ENCODE assay signal across 28 cellular contexts in genomic region chr7:123687161-123687560, GRCh38. TPM values are rescaled to one million over a fixed set of nuclear protein-coding genes. Genes with fewer than 3 reads are reported as not detected.
DNase-seq lines count a peak whose midpoint lies in the region; ATAC-seq and TF ChIP-seq lines count a peak whose summit lies in the region.
"Had no signal": no experiment of that assay in that cellular context is flagged by ENCODE, and none has a peak within 500 bp of the region (broad histone marks: within the 10 kb centered on the region; RNA-seq: fewer than 3 reads in every experiment).

No MANE protein-coding gene starts in this region.

- no peaks in the 10 kb centered on the region for H3K9me3 Mint-ChIP-seq in activated naive CD8-positive, alpha-beta T cell (ENCODE audit: low read depth)
- H3K9me3 Mint-ChIP-seq in activated naive CD8-positive, alpha-beta T cell treated with anti-CD3 and anti-CD28 coated beads, Interleukin-2, amount 50 U/mL, for 24 hours, result no peaks in the 10 kb centered on the region
- H3K9me3 Mint-ChIP-seq in GM23338 (no peaks in the 10 kb centered on the region), endothelial cell (ENCODE audit: unreplicated experiment) (no peaks in the 10 kb centered on the region)
- H3K9me3 Mint-ChIP-seq: CD8-positive, alpha-beta memory T cell had no signal

- no peaks in the 10 kb centered on the region for H3K9me2 ChIP-seq in GM23338 (ENCODE audit: insufficient read depth)

- no peak overlapping the region for H2AFZ ChIP-seq in GM23338

- H3K4me2 ChIP-seq in GM23338, result no peak overlapping the region
- H3K4me2 ChIP-seq: A549; BLaER1 treated with 17β-estradiol and CSF1 and Interleukin-3, amounts not matched to agents 10 nM and 100 nM; KMS-11 had no signal

- no peaks in the 10 kb centered on the region for H3K36me3 Mint-ChIP-seq in activated naive CD8-positive, alpha-beta T cell
- peaks cover 6% of the 10 kb centered on the region for H3K36me3 Mint-ChIP-seq in activated naive CD8-positive, alpha-beta T cell treated with anti-CD3 and anti-CD28 coated beads, Interleukin-2, amount 50 U/mL, for 24 hours (ENCODE audit: low read depth)
- peaks cover 24% of the 10 kb centered on the region for H3K36me3 Mint-ChIP-seq in GM23338 (ENCODE audit: low read depth)
- peaks cover 17% of the 10 kb centered on the region for H3K36me3 Mint-ChIP-seq in endothelial cell (ENCODE audit: low read depth, unreplicated experiment)

- no peaks in the 10 kb centered on the region for H3K27me3 Mint-ChIP-seq in activated naive CD8-positive, alpha-beta T cell
- H3K27me3 Mint-ChIP-seq in activated naive CD8-positive, alpha-beta T cell treated with anti-CD3 and anti-CD28 coated beads, Interleukin-2, amount 50 U/mL, for 24 hours, result no peaks in the 10 kb centered on the region
- H3K27me3 Mint-ChIP-seq in GM23338 (ENCODE audit: insufficient read depth, low read depth, poor library complexity), result no peaks in the 10 kb centered on the region
- peaks cover 2% of the 10 kb centered on the region for H3K27me3 Mint-ChIP-seq in endothelial cell (ENCODE audit: unreplicated experiment)
- H3K27me3 Mint-ChIP-seq: CD8-positive, alpha-beta memory T cell had no signal

- H4K20me1 ChIP-seq in GM23338 (replicated peaks; ENCODE audit: insufficient read depth), result no peaks in the 10 kb centered on the region

- no peaks in the 10 kb centered on the region for H3K4me1 Mint-ChIP-seq in activated naive CD8-positive, alpha-beta T cell (ENCODE audit: low read depth)
- H3K4me1 Mint-ChIP-seq in activated naive CD8-positive, alpha-beta T cell treated with anti-CD3 and anti-CD28 coated beads, Interleukin-2, amount 50 U/mL, for 24 hours, result no peaks in the 10 kb centered on the region
- H3K4me1 Mint-ChIP-seq in GM23338 (peaks cover 21% of the 10 kb centered on the region), endothelial cell (ENCODE audit: unreplicated experiment) (peaks cover 9% of the 10 kb centered on the region)
- H3K4me1 Mint-ChIP-seq: CD8-positive, alpha-beta memory T cell had no signal

- H3F3A ChIP-seq in GM23338 (replicated peaks; ENCODE audit: low read depth), result no peaks in the 10 kb centered on the region

- CTCF ChIA-PET in GM10248 (lab: Yijun Ruan, JAX), result interaction anchor here (2.8 kb wide), 1 partner anchor 178 kb away, joined by 15 read pairs; no protein-coding TSS in a partner anchor

- no peaks in the 10 kb centered on the region for H3K27me3 ChIP-seq in GM23338 (ENCODE audit: insufficient read depth)
- H3K27me3 ChIP-seq: BLaER1 treated with 17β-estradiol and CSF1 and Interleukin-3, amounts not matched to agents 10 nM and 100 nM had no signal

- H3K4me3 Mint-ChIP-seq in activated naive CD8-positive, alpha-beta T cell, result no peak overlapping the region
- no peak overlapping the region for H3K4me3 Mint-ChIP-seq in activated naive CD8-positive, alpha-beta T cell treated with anti-CD3 and anti-CD28 coated beads, Interleukin-2, amount 50 U/mL, for 24 hours
- H3K4me3 Mint-ChIP-seq in GM23338 (no peak overlapping the region), endothelial cell (ENCODE audit: unreplicated experiment) (no peak overlapping the region)
- H3K4me3 Mint-ChIP-seq: CD8-positive, alpha-beta memory T cell had no signal

- POLR2A ChIA-PET in GM10248 (lab: Yijun Ruan, JAX), result no interaction called here

- H3K27ac Mint-ChIP-seq in activated naive CD8-positive, alpha-beta T cell, result peak overlapping the region; percentile 11
- H3K27ac Mint-ChIP-seq in activated naive CD8-positive, alpha-beta T cell treated with anti-CD3 and anti-CD28 coated beads, Interleukin-2, amount 50 U/mL, for 24 hours, result no peak overlapping the region
- H3K27ac Mint-ChIP-seq in GM23338, result peak overlapping the region; percentile 42; the same call in 1 of the 2 replicates
- H3K27ac Mint-ChIP-seq in endothelial cell (ENCODE audit: unreplicated experiment), result peak overlapping the region; percentile 1

- DNase-seq in activated naive CD8-positive, alpha-beta T cell treated with anti-CD3 and anti-CD28 coated beads, Interleukin-2, amount 50 U/mL, for 24 hours, result no peak
- no peak for DNase-seq in GM23338 (ENCODE audit: low spot score)
- no peak for DNase-seq in endothelial cell (ENCODE audit: low spot score)
- no peak for DNase-seq in activated gamma-delta T cell (lab: John Stamatoyannopoulos, UW)
- no peak for DNase-seq in GM10248 (ENCODE audit: extremely low spot score)
- DNase-seq in NCI-H146 treated with DMSO at 0.1 percent for 48 hours (lab: John Stamatoyannopoulos, UW; ENCODE audit: unreplicated experiment), result no peak
- DNase-seq: AML-193; CD8-positive, alpha-beta memory T cell; DMS 273 treated with DMSO at 0.1 percent for 48 hours; DMS79; EL; GDM1; H7; MM.1S; NCI-H1417; NCI-H1694 treated with DMSO at 0.1 percent for 48 hours; NCI-H2081 treated with DMSO at 0.1 percent for 48 hours; NCI-H2171; NCI-H226; NCI-H510A; NCI-H69; SHP77 had no signal

- no peak overlapping the region for H3K4me3 ChIP-seq in GM23338
- H3K4me3 ChIP-seq: A549; BLaER1 treated with 17β-estradiol and CSF1 and Interleukin-3, amounts not matched to agents 10 nM and 100 nM had no signal

- H3K36me3 ChIP-seq in GM23338 (ENCODE audit: insufficient read depth), result peaks cover 10% of the 10 kb centered on the region; the same call in 1 of the 2 replicates

- H3K4me1 ChIP-seq in GM23338 (ENCODE audit: insufficient read depth), result peaks cover 12% of the 10 kb centered on the region
- H3K4me1 ChIP-seq: A549; BLaER1 treated with 17β-estradiol and CSF1 and Interleukin-3, amounts not matched to agents 10 nM and 100 nM had no signal

- no peak for ATAC-seq in activated naive CD8-positive, alpha-beta T cell treated with anti-CD3 and anti-CD28 coated beads, Interleukin-2, amount 50 U/mL, for 24 hours
- ATAC-seq in GM23338, result no peak
- ATAC-seq: A549 had no signal

- peaks cover 11% of the 10 kb centered on the region for H3K79me2 ChIP-seq in GM23338 (replicated peaks; ENCODE audit: insufficient read depth)

- no peak overlapping the region for H3K27ac ChIP-seq in GM23338 (ENCODE audit: low read depth)
- H3K27ac ChIP-seq: A549; BLaER1 treated with 17β-estradiol and CSF1 and Interleukin-3, amounts not matched to agents 10 nM and 100 nM; KMS-11; RWPE1 had no signal

- TF ChIP-seq CTCF in GM23338 (conservative IDR thresholded peaks at IDR 0.05; ENCODE audit: low read depth in 2 of 2) (no peak), endothelial cell (IDR thresholded peaks at IDR 0.05; ENCODE audit: unreplicated experiment) (no peak), GM10248 (IDR thresholded peaks at IDR 0.05; ENCODE audit: control extremely low read depth, extremely low read depth, low read depth, missing control alignments) (no peak)

TF ChIP-seq in GM23338, 12 proteins besides CTCF, POLR2A, EP300 and RAD21 (continues in another document):
- no peak for TF ChIP-seq NANOG (IDR thresholded peaks at IDR 0.05; ENCODE audit: borderline replicate concordance)
- TF ChIP-seq EZH2phosphoT487 (IDR thresholded peaks at IDR 0.05; ENCODE audit: unreplicated experiment), result no peak
- TF ChIP-seq REST (IDR thresholded peaks at IDR 0.05; ENCODE audit: unreplicated experiment), result no peak
- TF ChIP-seq EZH2 (IDR thresholded peaks at IDR 0.05; ENCODE audit: low read depth, unreplicated experiment), result no peak
- TF ChIP-seq JUNB (IDR thresholded peaks at IDR 0.05; ENCODE audit: unreplicated experiment), result no peak
- no peak for TF ChIP-seq POLR2AphosphoS5 (IDR thresholded peaks at IDR 0.05; ENCODE audit: low read depth)
- no peak for TF ChIP-seq ETS1 (IDR thresholded peaks at IDR 0.05)

RNA-seq across cellular contexts. Expression of gene LMOD2, which starts 31.5 kb away (rescaled TPM):
- not detected in 2 replicates for total RNA-seq in GM23338 (2014; rRNA removed; shearing (Covaris generic))
- polyA plus RNA-seq in GM23338 (2016; fragmentation: Nextera tagmentation; extraction: Ambion mirVana), result not detected in 2 replicates
- not detected for total RNA-seq in endothelial cell (ENCODE audit: unreplicated experiment)
- total RNA-seq: CD8-positive, alpha-beta memory T cell; H7; SK-MEL-5 had no signal
- polyA plus RNA-seq: A549; CD8-positive, alpha-beta memory T cell had no signal
